ENCODE assay signal across 1 cellular context in the genomic region with DNA sequence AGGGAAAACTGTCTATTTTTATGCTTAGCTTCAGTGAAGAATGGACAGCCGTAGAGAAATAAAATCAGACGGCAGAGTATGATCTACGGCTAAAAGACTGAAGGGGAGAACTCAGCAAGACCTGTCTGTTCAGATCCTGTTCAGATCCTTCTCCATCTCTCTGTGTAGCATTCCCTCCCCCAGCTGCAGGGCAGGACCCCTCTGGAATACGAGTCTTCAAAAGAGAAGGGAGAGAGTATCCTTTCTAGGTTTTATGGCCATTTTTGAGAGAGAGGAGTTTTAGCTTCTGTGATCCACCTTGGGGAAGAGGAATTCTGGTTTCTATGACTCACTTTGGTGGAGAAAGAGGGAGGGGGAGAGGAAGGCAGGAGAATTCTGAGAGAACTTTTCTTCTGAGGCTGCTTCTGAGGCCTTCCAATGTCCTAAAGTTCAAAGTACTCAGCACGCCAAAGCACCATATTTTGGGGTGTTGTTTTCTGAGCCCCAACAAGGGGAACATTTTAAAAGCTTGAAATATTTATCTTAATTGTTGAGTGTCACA.
TF ChIP-seq lines count a peak whose summit lies in the region.

No MANE protein-coding gene starts in this region.

TF ChIP-seq in H1, 55 proteins besides CTCF, POLR2A, EP300 and RAD21:
- TF ChIP-seq PHF8 (conservative IDR thresholded peaks at IDR 0.05; ENCODE audit: low read depth, low read length) (no peak), TAF7 (optimal IDR thresholded peaks at IDR 0.05; ENCODE audit: borderline replicate concordance, low read depth, low read length) (no peak), RXRA (IDR thresholded peaks at IDR 0.05; ENCODE audit: insufficient read depth, low read depth, low read length) (no peak), ZNF274 (IDR thresholded peaks at IDR 0.05; ENCODE audit: borderline replicate concordance, extremely low read depth, low read length) (no peak), YY1 (IDR thresholded peaks at IDR 0.05; ENCODE audit: low read depth, low read length) (no peak), KDM5A (IDR thresholded peaks at IDR 0.05; ENCODE audit: low read length) (no peak), CBX8 (IDR thresholded peaks at IDR 0.05; ENCODE audit: borderline replicate concordance, low read depth, low read length) (no peak), SRF (IDR thresholded peaks at IDR 0.05; ENCODE audit: low read depth, low read length) (no peak), CEBPB (IDR thresholded peaks at IDR 0.05; ENCODE audit: low read depth, low read length) (no peak), TCF12 (IDR thresholded peaks at IDR 0.05; ENCODE audit: low read depth, low read length) (no peak), TEAD4 (IDR thresholded peaks at IDR 0.05; ENCODE audit: low read depth, low read length) (no peak), CTBP2 (IDR thresholded peaks at IDR 0.05; ENCODE audit: borderline replicate concordance, insufficient read depth, insufficient read length, low read length) (no peak)
- TF ChIP-seq, protein P1, sequence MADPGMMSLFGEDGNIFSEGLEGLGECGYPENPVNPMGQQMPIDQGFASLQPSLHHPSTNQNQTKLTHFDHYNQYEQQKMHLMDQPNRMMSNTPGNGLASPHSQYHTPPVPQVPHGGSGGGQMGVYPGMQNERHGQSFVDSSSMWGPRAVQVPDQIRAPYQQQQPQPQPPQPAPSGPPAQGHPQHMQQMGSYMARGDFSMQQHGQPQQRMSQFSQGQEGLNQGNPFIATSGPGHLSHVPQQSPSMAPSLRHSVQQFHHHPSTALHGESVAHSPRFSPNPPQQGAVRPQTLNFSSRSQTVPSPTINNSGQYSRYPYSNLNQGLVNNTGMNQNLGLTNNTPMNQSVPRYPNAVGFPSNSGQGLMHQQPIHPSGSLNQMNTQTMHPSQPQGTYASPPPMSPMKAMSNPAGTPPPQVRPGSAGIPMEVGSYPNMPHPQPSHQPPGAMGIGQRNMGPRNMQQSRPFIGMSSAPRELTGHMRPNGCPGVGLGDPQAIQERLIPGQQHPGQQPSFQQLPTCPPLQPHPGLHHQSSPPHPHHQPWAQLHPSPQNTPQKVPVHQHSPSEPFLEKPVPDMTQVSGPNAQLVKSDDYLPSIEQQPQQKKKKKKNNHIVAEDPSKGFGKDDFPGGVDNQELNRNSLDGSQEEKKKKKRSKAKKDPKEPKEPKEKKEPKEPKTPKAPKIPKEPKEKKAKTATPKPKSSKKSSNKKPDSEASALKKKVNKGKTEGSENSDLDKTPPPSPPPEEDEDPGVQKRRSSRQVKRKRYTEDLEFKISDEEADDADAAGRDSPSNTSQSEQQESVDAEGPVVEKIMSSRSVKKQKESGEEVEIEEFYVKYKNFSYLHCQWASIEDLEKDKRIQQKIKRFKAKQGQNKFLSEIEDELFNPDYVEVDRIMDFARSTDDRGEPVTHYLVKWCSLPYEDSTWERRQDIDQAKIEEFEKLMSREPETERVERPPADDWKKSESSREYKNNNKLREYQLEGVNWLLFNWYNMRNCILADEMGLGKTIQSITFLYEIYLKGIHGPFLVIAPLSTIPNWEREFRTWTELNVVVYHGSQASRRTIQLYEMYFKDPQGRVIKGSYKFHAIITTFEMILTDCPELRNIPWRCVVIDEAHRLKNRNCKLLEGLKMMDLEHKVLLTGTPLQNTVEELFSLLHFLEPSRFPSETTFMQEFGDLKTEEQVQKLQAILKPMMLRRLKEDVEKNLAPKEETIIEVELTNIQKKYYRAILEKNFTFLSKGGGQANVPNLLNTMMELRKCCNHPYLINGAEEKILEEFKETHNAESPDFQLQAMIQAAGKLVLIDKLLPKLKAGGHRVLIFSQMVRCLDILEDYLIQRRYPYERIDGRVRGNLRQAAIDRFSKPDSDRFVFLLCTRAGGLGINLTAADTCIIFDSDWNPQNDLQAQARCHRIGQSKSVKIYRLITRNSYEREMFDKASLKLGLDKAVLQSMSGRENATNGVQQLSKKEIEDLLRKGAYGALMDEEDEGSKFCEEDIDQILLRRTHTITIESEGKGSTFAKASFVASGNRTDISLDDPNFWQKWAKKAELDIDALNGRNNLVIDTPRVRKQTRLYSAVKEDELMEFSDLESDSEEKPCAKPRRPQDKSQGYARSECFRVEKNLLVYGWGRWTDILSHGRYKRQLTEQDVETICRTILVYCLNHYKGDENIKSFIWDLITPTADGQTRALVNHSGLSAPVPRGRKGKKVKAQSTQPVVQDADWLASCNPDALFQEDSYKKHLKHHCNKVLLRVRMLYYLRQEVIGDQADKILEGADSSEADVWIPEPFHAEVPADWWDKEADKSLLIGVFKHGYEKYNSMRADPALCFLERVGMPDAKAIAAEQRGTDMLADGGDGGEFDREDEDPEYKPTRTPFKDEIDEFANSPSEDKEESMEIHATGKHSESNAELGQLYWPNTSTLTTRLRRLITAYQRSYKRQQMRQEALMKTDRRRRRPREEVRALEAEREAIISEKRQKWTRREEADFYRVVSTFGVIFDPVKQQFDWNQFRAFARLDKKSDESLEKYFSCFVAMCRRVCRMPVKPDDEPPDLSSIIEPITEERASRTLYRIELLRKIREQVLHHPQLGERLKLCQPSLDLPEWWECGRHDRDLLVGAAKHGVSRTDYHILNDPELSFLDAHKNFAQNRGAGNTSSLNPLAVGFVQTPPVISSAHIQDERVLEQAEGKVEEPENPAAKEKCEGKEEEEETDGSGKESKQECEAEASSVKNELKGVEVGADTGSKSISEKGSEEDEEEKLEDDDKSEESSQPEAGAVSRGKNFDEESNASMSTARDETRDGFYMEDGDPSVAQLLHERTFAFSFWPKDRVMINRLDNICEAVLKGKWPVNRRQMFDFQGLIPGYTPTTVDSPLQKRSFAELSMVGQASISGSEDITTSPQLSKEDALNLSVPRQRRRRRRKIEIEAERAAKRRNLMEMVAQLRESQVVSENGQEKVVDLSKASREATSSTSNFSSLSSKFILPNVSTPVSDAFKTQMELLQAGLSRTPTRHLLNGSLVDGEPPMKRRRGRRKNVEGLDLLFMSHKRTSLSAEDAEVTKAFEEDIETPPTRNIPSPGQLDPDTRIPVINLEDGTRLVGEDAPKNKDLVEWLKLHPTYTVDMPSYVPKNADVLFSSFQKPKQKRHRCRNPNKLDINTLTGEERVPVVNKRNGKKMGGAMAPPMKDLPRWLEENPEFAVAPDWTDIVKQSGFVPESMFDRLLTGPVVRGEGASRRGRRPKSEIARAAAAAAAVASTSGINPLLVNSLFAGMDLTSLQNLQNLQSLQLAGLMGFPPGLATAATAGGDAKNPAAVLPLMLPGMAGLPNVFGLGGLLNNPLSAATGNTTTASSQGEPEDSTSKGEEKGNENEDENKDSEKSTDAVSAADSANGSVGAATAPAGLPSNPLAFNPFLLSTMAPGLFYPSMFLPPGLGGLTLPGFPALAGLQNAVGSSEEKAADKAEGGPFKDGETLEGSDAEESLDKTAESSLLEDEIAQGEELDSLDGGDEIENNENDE (IDR thresholded peaks at IDR 0.05; ENCODE audit: insufficient replicate concordance, low read length): no peak
